23 cellular contexts compared by ENCODE assay signal in the genomic region with DNA sequence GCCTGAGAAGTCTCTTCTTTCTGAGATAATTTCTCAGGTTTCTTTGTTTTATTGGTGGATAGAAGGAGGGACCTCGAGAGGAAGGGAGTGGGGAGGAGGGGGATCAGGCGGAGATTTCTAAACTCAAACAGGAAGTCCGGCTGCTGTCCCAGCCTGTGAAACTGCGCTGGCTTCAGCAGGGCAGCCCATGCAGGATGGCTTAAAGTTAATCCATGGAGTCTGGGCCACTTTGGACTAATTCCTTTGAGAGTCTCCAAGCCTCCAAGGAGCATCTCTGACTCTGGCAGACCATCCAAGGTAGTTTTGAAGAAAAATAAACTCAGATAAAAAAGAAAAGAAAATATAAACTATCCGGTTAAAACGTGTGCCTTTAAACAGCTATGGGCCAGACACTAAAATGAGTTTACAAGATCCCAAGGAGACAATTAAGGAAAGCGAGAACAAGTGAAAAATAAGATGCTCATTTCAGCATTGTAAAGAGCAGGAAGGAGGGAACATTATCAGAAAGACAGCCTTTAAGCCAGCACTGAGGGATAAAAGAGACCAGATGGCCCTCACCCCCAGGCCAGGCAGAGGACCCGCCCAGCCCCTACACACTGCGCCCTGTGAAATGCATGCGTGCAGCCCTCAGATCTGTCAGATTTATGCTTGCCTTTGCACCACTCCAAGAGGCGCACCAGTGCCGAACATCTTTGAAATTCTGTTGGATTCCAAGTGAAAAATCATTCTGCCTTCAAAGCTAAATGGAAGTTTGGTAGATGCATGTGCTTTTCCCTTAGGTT.
A peak's percentile ranks its signal among the peaks of the same experiment; 100 is the strongest.
DNase-seq lines count a peak whose midpoint lies in the region; ATAC-seq and TF ChIP-seq lines count a peak whose summit lies in the region.
"Had no signal": no experiment of that assay in that cellular context is flagged by ENCODE, and none has a peak within 500 bp of the region (broad histone marks: within the 10 kb centered on the region; RNA-seq: fewer than 3 reads in every experiment).

No MANE protein-coding gene starts in this region.

- H3K9me2 ChIP-seq in SK-N-SH (no peaks in the 10 kb centered on the region), MM.1S (replicated peaks; ENCODE audit: insufficient read depth, low read length) (no peaks in the 10 kb centered on the region)

- no peak overlapping the region for H3K4me3 ChIP-seq in SK-N-SH (ENCODE audit: low read depth in 2 of 2, low read length in 1 of 2)
- no peak overlapping the region for H3K4me3 ChIP-seq in MM.1S (ENCODE audit: low read length)
- H3K4me3 ChIP-seq: SJCRH30 had no signal

- peak overlapping the region; percentile 4 to 27 for H3K4me3 Mint-ChIP-seq in stimulated activated naive CD8-positive, alpha-beta T cell treated with anti-CD3 and anti-CD28 coated beads, Interleukin-15, amount 100 ng/mL, for 72 hours
- H3K4me3 Mint-ChIP-seq in type B pancreatic cell, result peak overlapping the region; percentile 44
- H3K4me3 Mint-ChIP-seq: dendritic cell treated with granulocyte-macrophage colony-stimulating factor and Interleukin-4, amounts not matched to agents 40 ng/mL and 50 ng/mL, for 4 days had no signal

- H3K27ac ChIP-seq in SK-N-SH (ENCODE audit: low read depth in 2 of 2, low read length in 1 of 2) (no peak overlapping the region), MM.1S (ENCODE audit: low read length) (no peak overlapping the region)
- H3K27ac ChIP-seq: SJCRH30 had no signal

- 33% methylated on average over 12 of the region's 12 CpGs for WGBS in SK-N-SH (ENCODE audit: low lambda C conversion rate)

- peaks cover 4 to 15% of the 10 kb centered on the region in 2 donors for H3K9me3 Mint-ChIP-seq in stimulated activated naive CD8-positive, alpha-beta T cell treated with anti-CD3 and anti-CD28 coated beads, Interleukin-15, amount 100 ng/mL, for 72 hours
- H3K9me3 Mint-ChIP-seq in type B pancreatic cell, result peaks cover 6% of the 10 kb centered on the region
- H3K9me3 Mint-ChIP-seq: stimulated activated effector memory CD8-positive, alpha-beta T cell treated with anti-CD3 and anti-CD28 coated beads, Interleukin-12 subunit alpha, Interleukin-12 subunit beta, amount 100 ng/mL, for 72 hours had no signal

- no peak for ATAC-seq in stimulated activated naive CD8-positive, alpha-beta T cell treated with anti-CD3 and anti-CD28 coated beads, Interleukin-15, amount 100 ng/mL, for 72 hours
- ATAC-seq in stimulated activated naive CD8-positive, alpha-beta T cell treated with anti-CD3 and anti-CD28 coated beads, Interleukin-15, Interleukin-2, amounts not matched to agents 100 U/mL and 50 U/mL, for 24 hours, result no peak
- no peak for ATAC-seq in HG03196 (IDR thresholded peaks at IDR 0.05; ENCODE audit: unreplicated experiment)
- ATAC-seq: left lobe of liver; stimulated activated effector memory CD8-positive, alpha-beta T cell treated with anti-CD3 and anti-CD28 coated beads, Interleukin-12 subunit alpha, Interleukin-12 subunit beta, amount 100 ng/mL, for 72 hours had no signal

- H3K4me1 ChIP-seq in SK-N-SH (ENCODE audit: control insufficient read depth in 1 of 2, insufficient read depth in 2 of 2, low read depth in 1 of 2, low read length in 1 of 2), result peaks cover 0 to 13% of the 10 kb centered on the region in 2 experiments; a peak in 2 of 4 replicates
- H3K4me1 ChIP-seq in MM.1S (ENCODE audit: low read length), result peaks cover 13% of the 10 kb centered on the region
- H3K4me1 ChIP-seq: SJCRH30 had no signal

- H3K4me2 ChIP-seq in SK-N-SH, result no peak overlapping the region
- no peak overlapping the region for H3K4me2 ChIP-seq in MM.1S (ENCODE audit: low read depth, low read length)

- H3K36me3 ChIP-seq in SK-N-SH (replicated peaks in 1 of 2; ENCODE audit: control insufficient read depth in 1 of 2, insufficient read depth in 2 of 2, low read length in 1 of 2) (no peaks in the 10 kb centered on the region), MM.1S (replicated peaks; ENCODE audit: insufficient read depth, low read length) (no peaks in the 10 kb centered on the region)
- H3K36me3 ChIP-seq: SJCRH30 had no signal

- H3K9ac ChIP-seq in SK-N-SH (no peak overlapping the region), MM.1S (ENCODE audit: low read length) (no peak overlapping the region)

- H4K20me1 ChIP-seq in SK-N-SH (ENCODE audit: insufficient read depth) (no peaks in the 10 kb centered on the region), MM.1S (ENCODE audit: insufficient read depth, low read length) (no peaks in the 10 kb centered on the region)

- TF ChIP-seq RAD21 in SK-N-SH (IDR thresholded peaks at IDR 0.05; ENCODE audit: low read length), result 0 out of 2 replicates have a peak, but pooled peaks have one; percentile 24

- TF ChIP-seq CTCF in SK-N-SH (IDR thresholded peaks at IDR 0.05), result no peak
- TF ChIP-seq CTCF in type B pancreatic cell (conservative IDR thresholded peaks at IDR 0.05), result no peak
- TF ChIP-seq CTCF in MM.1S (IDR thresholded peaks at IDR 0.05; ENCODE audit: low read length), result no peak

- no peaks in the 10 kb centered on the region; the same call in 1 of the 2 replicates for H3K27me3 ChIP-seq in SK-N-SH (ENCODE audit: insufficient read depth)
- H3K27me3 ChIP-seq in MM.1S (replicated peaks; ENCODE audit: insufficient read depth, low read length), result no peaks in the 10 kb centered on the region
- H3K27me3 ChIP-seq: SJCRH30 had no signal

- H2AFZ ChIP-seq in SK-N-SH (ENCODE audit: low read depth) (no peak overlapping the region), MM.1S (ENCODE audit: low read length) (no peak overlapping the region)

- no peaks in the 10 kb centered on the region for H3K79me2 ChIP-seq in SK-N-SH (ENCODE audit: insufficient read depth)
- H3K79me2 ChIP-seq in MM.1S (ENCODE audit: low read length), result no peaks in the 10 kb centered on the region

- H3K36me3 Mint-ChIP-seq in type B pancreatic cell, result no peaks in the 10 kb centered on the region
- H3K36me3 Mint-ChIP-seq: stimulated activated effector memory CD8-positive, alpha-beta T cell treated with anti-CD3 and anti-CD28 coated beads, Interleukin-12 subunit alpha, Interleukin-12 subunit beta, amount 100 ng/mL, for 72 hours had no signal

- H3K27me3 Mint-ChIP-seq in stimulated activated naive CD8-positive, alpha-beta T cell treated with anti-CD3 and anti-CD28 coated beads, Interleukin-15, amount 100 ng/mL, for 72 hours, result no peaks in the 10 kb centered on the region
- no peaks in the 10 kb centered on the region for H3K27me3 Mint-ChIP-seq in type B pancreatic cell
- H3K27me3 Mint-ChIP-seq: CD4-positive, alpha-beta memory T cell; dendritic cell treated with granulocyte-macrophage colony-stimulating factor and Interleukin-4, amounts not matched to agents 40 ng/mL and 50 ng/mL, for 4 days had no signal

- H3K4me1 Mint-ChIP-seq in stimulated activated naive CD8-positive, alpha-beta T cell treated with anti-CD3 and anti-CD28 coated beads, Interleukin-15, amount 100 ng/mL, for 72 hours, result peaks cover 72% of the 10 kb centered on the region
- H3K4me1 Mint-ChIP-seq in type B pancreatic cell (ENCODE audit: unreplicated experiment), result peaks cover 39% of the 10 kb centered on the region

- no peak for DNase-seq in stimulated activated naive CD8-positive, alpha-beta T cell treated with anti-CD3 and anti-CD28 coated beads, Interleukin-15, amount 100 ng/mL, for 72 hours
- DNase-seq in stimulated activated naive CD8-positive, alpha-beta T cell treated with anti-CD3 and anti-CD28 coated beads, Interleukin-15, Interleukin-2, amounts not matched to agents 100 U/mL and 50 U/mL, for 24 hours, result no peak
- DNase-seq in SK-N-SH (peak; percentile 78), iris pigment epithelial cell (ENCODE audit: low read depth) (peak; percentile 12), type B pancreatic cell (ENCODE audit: extremely low spot score, unreplicated experiment) (no peak), MM.1S (no peak), posterior vena cava (ENCODE audit: low spot score) (no peak)
- DNase-seq: activated CD4-positive, alpha-beta T cell treated with anti-CD3 and anti-CD28 coated beads, Interleukin-2, amount 50 U/mL, for 4 hours; activated effector memory CD4-positive, alpha-beta T cell treated with anti-CD3 and anti-CD28 coated beads, Interleukin-2, amount 50 U/mL, for 16 hours; CD4-positive, alpha-beta memory T cell; DMS79; KG1; mesendoderm; naive B cell; NCI-H1694 treated with DMSO at 0.1 percent for 48 hours; NCI-H345; NK-92 treated with Interleukin-12 subunit alpha and Interleukin-12 subunit beta, amount 100 ng/mL, for 24 hours; SJCRH30 had no signal

- TF ChIP-seq EP300 in SK-N-SH (IDR thresholded peaks at IDR 0.05; ENCODE audit: borderline replicate concordance in 1 of 2, low read depth in 1 of 2, low read length in 1 of 2), result peak in 1 of 2 experiments; percentile 61; a peak in 1 of 4 replicates

- CTCF ChIA-PET in SK-N-SH (lab: Yijun Ruan, JAX), result interaction anchor here (0.7 kb wide), 1 partner anchor 11 kb away, joined by 3 read pairs; no protein-coding TSS in a partner anchor

- intact Hi-C loops in posterior vena cava (cut with DNase I), result no loop called here

- POLR2A ChIA-PET in SK-N-SH (lab: Yijun Ruan, JAX), result no interaction called here

- peak overlapping the region in 1 of 2 donors; percentile 9 for H3K27ac Mint-ChIP-seq in stimulated activated naive CD8-positive, alpha-beta T cell treated with anti-CD3 and anti-CD28 coated beads, Interleukin-15, amount 100 ng/mL, for 72 hours
- no peak overlapping the region for H3K27ac Mint-ChIP-seq in type B pancreatic cell
- H3K27ac Mint-ChIP-seq: dendritic cell treated with granulocyte-macrophage colony-stimulating factor and Interleukin-4, amounts not matched to agents 40 ng/mL and 50 ng/mL, for 4 days; progenitor cell of endocrine pancreas; stimulated activated effector memory CD8-positive, alpha-beta T cell treated with anti-CD3 and anti-CD28 coated beads, Interleukin-12 subunit alpha, Interleukin-12 subunit beta, amount 100 ng/mL, for 72 hours had no signal

- H3K9me3 ChIP-seq in SK-N-SH (no peaks in the 10 kb centered on the region), MM.1S (replicated peaks; ENCODE audit: insufficient read depth, low read length) (no peaks in the 10 kb centered on the region)
- H3K9me3 ChIP-seq: SJCRH30 had no signal

- H3F3A ChIP-seq in SK-N-SH (replicated peaks; ENCODE audit: insufficient read depth), result no peaks in the 10 kb centered on the region
- H3F3A ChIP-seq in MM.1S (ENCODE audit: insufficient read depth, low read length), result no peaks in the 10 kb centered on the region

TF ChIP-seq in SK-N-SH, 30 proteins besides CTCF, POLR2A, EP300 and RAD21:
- peak; percentile 91 for TF ChIP-seq MXI1 (IDR thresholded peaks at IDR 0.05; ENCODE audit: low read depth, low read length)
- peak; percentile 58; the same call in 1 of the 2 replicates for TF ChIP-seq GATA2 (CRISPR knock-in tag; IDR thresholded peaks at IDR 0.05)
- peak; percentile 18 for TF ChIP-seq CHD2 (IDR thresholded peaks at IDR 0.05; ENCODE audit: low read length, partially characterized antibody)
- peak; percentile 23; the same call in 1 of the 2 replicates for TF ChIP-seq RCOR1 (IDR thresholded peaks at IDR 0.05; ENCODE audit: low read length)
- no peak for TF ChIP-seq FOXM1 (IDR thresholded peaks at IDR 0.05; ENCODE audit: low read depth)
- TF ChIP-seq SMC3 (IDR thresholded peaks at IDR 0.05; ENCODE audit: low read depth, low read length), result no peak

Comparison
In these comparisons a context has a peak if more than half of its experiments do, and no peak if none do; other contexts are left out.
1. DNase-seq: peak in SK-N-SH (single experiment) and iris pigment epithelial cell (single experiment); none in stimulated activated naive CD8-positive, alpha-beta T cell treated with anti-CD3 and anti-CD28 coated beads, Interleukin-15, amount 100 ng/mL, for 72 hours (0 of 2), stimulated activated naive CD8-positive, alpha-beta T cell treated with anti-CD3 and anti-CD28 coated beads, Interleukin-15, Interleukin-2, amounts not matched to agents 100 U/mL and 50 U/mL, for 24 hours (single experiment), type B pancreatic cell (single experiment), MM.1S (single experiment) and posterior vena cava (single experiment).